In the genomic region with DNA sequence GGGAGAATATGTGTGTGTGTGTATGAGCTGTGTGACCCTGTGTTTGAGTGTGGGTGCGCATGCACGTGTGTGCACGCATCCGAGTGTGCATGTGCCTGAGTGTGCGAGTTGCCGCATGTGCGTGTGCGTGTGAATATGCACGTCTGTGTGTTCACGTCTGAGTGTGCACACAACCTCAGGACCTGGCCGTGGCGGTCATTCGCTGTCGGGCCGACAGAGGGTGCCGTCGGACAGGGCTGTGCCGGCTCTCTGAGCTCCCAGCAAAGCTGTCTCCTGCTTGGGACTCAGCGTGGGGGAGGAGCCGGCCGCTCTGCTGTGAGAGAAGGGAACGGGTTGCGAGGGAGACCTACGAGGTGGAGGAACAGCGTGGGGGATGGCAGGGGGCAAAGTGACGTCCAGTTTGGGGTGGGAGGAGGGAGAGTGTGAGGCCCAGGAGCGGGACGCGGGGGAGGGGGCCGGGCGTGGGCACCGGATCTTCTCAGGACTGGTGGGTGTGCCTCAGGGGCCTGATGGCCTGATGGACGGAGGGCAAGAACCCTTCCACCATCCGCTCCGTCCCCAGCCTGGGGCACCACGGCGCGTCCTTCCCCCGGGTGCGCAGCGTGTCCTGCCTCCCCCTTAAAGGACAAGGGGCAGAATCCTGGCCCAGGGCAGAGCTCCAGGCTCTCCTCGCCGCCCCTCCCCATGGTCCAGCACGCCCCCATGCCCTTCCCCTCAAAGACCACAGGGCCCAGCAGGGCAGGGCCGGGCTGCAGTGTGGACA, we compare ENCODE assay signal across 8 cellular contexts. TPM values are rescaled to one million over a fixed set of nuclear protein-coding genes. Genes with fewer than 3 reads are reported as not detected.
DNase-seq lines count a peak whose midpoint lies in the region; ATAC-seq, FAIRE-seq and TF ChIP-seq lines count a peak whose summit lies in the region.

No MANE protein-coding gene starts in this region.

- H3K27ac ChIP-seq in keratinocyte (ENCODE audit: control insufficient read depth, insufficient read depth, low read length) = no peak overlapping the region

- no peak overlapping the region for H3K4me3 ChIP-seq in keratinocyte (ENCODE audit: control insufficient read depth in 2 of 3, extremely low read depth in 1 of 3, insufficient read depth in 2 of 3, low read depth in 1 of 3, low read length in 3 of 3)

- H3K4me2 ChIP-seq in keratinocyte (ENCODE audit: control insufficient read depth, extremely low read depth, insufficient read depth, low read depth, low read length) = no peak overlapping the region

- H2AFZ ChIP-seq in keratinocyte (ENCODE audit: control insufficient read depth, low read length) = peak overlapping the region; percentile 53

- ATAC-seq in HG02973 (IDR thresholded peaks at IDR 0.05; ENCODE audit: unreplicated experiment) = peak; percentile 47
- ATAC-seq in activated CD4-positive, CD25-positive, alpha-beta regulatory T cell treated with anti-CD3 and anti-CD28 coated beads, Interleukin-2, amount 50 U/mL, for 24 hours = peak; percentile 93 to 96
- no peak for ATAC-seq in GM18870 (IDR thresholded peaks at IDR 0.05; ENCODE audit: unreplicated experiment)

- peak; percentile 17 for FAIRE-seq in keratinocyte (lab: Jason Lieb, UNC)

- dilution Hi-C loops in keratinocyte (cut with MboI; ENCODE audit: extremely low pct_ligation_motif_present, low sequenced_read_pairs) = no loop called here

- H3K79me2 ChIP-seq in keratinocyte (ENCODE audit: control insufficient read depth, insufficient read depth, low read length) = no peaks in the 10 kb centered on the region

- no peak overlapping the region for H3K9ac ChIP-seq in keratinocyte (ENCODE audit: control insufficient read depth, extremely low read depth, insufficient read depth, low read length)

- no peaks in the 10 kb centered on the region for H3K9me1 ChIP-seq in keratinocyte (ENCODE audit: control insufficient read depth, extremely low read depth, insufficient read depth, low read length)

- peaks cover 64% of the 10 kb centered on the region for H3K27me3 ChIP-seq in keratinocyte (ENCODE audit: control insufficient read depth, extremely low read depth, insufficient read depth, low read length)

- DNase-seq in NCI-H226 (peak; percentile 68), keratinocyte (ENCODE audit: low read depth, low spot score) (peak; percentile 19)
- DNase-seq in central memory CD4-positive, alpha-beta T cell = peak; percentile 74
- DNase-seq in stimulated activated CD4-positive, alpha-beta T cell treated with anti-CD3 and anti-CD28 coated beads, Interleukin-15, amount 100 ng/mL, for 48 hours (ENCODE audit: low read depth in 2 of 2) = peak; percentile 81 to 85

- H3K36me3 ChIP-seq in keratinocyte (ENCODE audit: control insufficient read depth in 2 of 2, extremely low read depth in 1 of 2, insufficient read depth in 2 of 2, low read length in 2 of 2) = no peaks in the 10 kb centered on the region

- H3K9me3 ChIP-seq in keratinocyte (ENCODE audit: control insufficient read depth, low read depth, low read length) = no peaks in the 10 kb centered on the region

- TF ChIP-seq CTCF in GM12801 (IDR thresholded peaks at IDR 0.05; ENCODE audit: extremely low read depth, insufficient read length) (peak; percentile 49), keratinocyte (optimal IDR thresholded peaks at IDR 0.05 in 1 of 3, IDR thresholded peaks at IDR 0.05 in 1 of 3, conservative IDR thresholded peaks at IDR 0.05 in 1 of 3; ENCODE audit: extremely low read depth in 1 of 3, insufficient read depth in 2 of 3, low read length in 3 of 3) (peak; percentile 76 to 98 (median 94))

- peaks cover 5% of the 10 kb centered on the region for H3K4me1 ChIP-seq in keratinocyte (ENCODE audit: control insufficient read depth, extremely low read depth, insufficient read depth, low read length)

- H4K20me1 ChIP-seq in keratinocyte (ENCODE audit: control insufficient read depth, extremely low read depth, insufficient read depth, low read length) = peaks cover 4% of the 10 kb centered on the region

RNA-seq across cellular contexts. Expression of gene SLC17A9, which starts 19.9 kb away (rescaled TPM):
- 0.02 to 0.09 TPM in 2 of 3 replicates, not detected in the other for polyA plus RNA-seq in keratinocyte
- polyA plus RNA-seq in keratinocyte (2011; ENCODE audit: low read depth) = not detected
- not detected in 2 replicates for polyA plus RNA-seq in keratinocyte (2011; cell fraction: cytosol; rRNA removed)
- polyA plus RNA-seq in keratinocyte (2011; cell fraction: nucleus; rRNA removed) = 0.06 and 0.08 TPM in 2 replicates
- 0.04 TPM in 1 of 2 replicates, not detected in the other for polyA plus RNA-seq in keratinocyte (2012; ENCODE audit: low replicate concordance)
- polyA minus RNA-seq in keratinocyte = not detected in 3 replicates
- polyA minus RNA-seq in keratinocyte (2011; cell fraction: cytosol; rRNA and poly(A)+ RNA removed) = not detected
- polyA minus RNA-seq in keratinocyte (2011; cell fraction: nucleus; rRNA and poly(A)+ RNA removed) = not detected in 2 replicates

RNA-seq across cellular contexts. Expression of gene BHLHE23, which starts 34.3 kb away (rescaled TPM):
- polyA plus RNA-seq in keratinocyte = not detected in 3 replicates
- polyA plus RNA-seq in keratinocyte (2011; ENCODE audit: low read depth) = not detected
- not detected in 2 replicates for polyA plus RNA-seq in keratinocyte (2011; cell fraction: cytosol; rRNA removed)
- polyA plus RNA-seq in keratinocyte (2011; cell fraction: nucleus; rRNA removed) = not detected in 2 replicates
- not detected in 2 replicates for polyA plus RNA-seq in keratinocyte (2012; ENCODE audit: low replicate concordance)
- polyA minus RNA-seq in keratinocyte = not detected in 3 replicates
- not detected for polyA minus RNA-seq in keratinocyte (2011; cell fraction: cytosol; rRNA and poly(A)+ RNA removed)
- not detected in 2 replicates for polyA minus RNA-seq in keratinocyte (2011; cell fraction: nucleus; rRNA and poly(A)+ RNA removed)

RNA-seq across cellular contexts. Expression of gene GID8, which starts 34.5 kb away (rescaled TPM):
- polyA plus RNA-seq in keratinocyte = 20.7 to 27.9 TPM (median 23.7 TPM) in 3 replicates
- polyA plus RNA-seq in keratinocyte (2011; ENCODE audit: low read depth) = 24.2 TPM
- 21.9 and 23.8 TPM in 2 replicates for polyA plus RNA-seq in keratinocyte (2011; cell fraction: cytosol; rRNA removed)
- 20.3 and 22.4 TPM in 2 replicates for polyA plus RNA-seq in keratinocyte (2011; cell fraction: nucleus; rRNA removed)
- 24.1 and 35.8 TPM in 2 replicates for polyA plus RNA-seq in keratinocyte (2012; ENCODE audit: low replicate concordance)
- 26.7 to 29.3 TPM (median 28.8 TPM) in 3 replicates for polyA minus RNA-seq in keratinocyte
- polyA minus RNA-seq in keratinocyte (2011; cell fraction: cytosol; rRNA and poly(A)+ RNA removed) = 18.8 TPM
- 11.2 and 16.0 TPM in 2 replicates for polyA minus RNA-seq in keratinocyte (2011; cell fraction: nucleus; rRNA and poly(A)+ RNA removed)

RNA-seq across cellular contexts. Expression of gene DIDO1, which starts 46.1 kb away (rescaled TPM):
- 11.1 to 19.3 TPM (median 14.2 TPM) in 3 replicates for polyA plus RNA-seq in keratinocyte
- 15.1 TPM for polyA plus RNA-seq in keratinocyte (2011; ENCODE audit: low read depth)
- polyA plus RNA-seq in keratinocyte (2011; cell fraction: cytosol; rRNA removed) = 8.5 and 10.2 TPM in 2 replicates
- polyA plus RNA-seq in keratinocyte (2011; cell fraction: nucleus; rRNA removed) = 47.2 and 48.5 TPM in 2 replicates
- polyA plus RNA-seq in keratinocyte (2012; ENCODE audit: low replicate concordance) = 15.8 and 19.5 TPM in 2 replicates
- polyA minus RNA-seq in keratinocyte = 15.5 to 24.0 TPM (median 22.7 TPM) in 3 replicates
- 9.8 TPM for polyA minus RNA-seq in keratinocyte (2011; cell fraction: cytosol; rRNA and poly(A)+ RNA removed)
- polyA minus RNA-seq in keratinocyte (2011; cell fraction: nucleus; rRNA and poly(A)+ RNA removed) = 28.4 and 41.6 TPM in 2 replicates

Comparison
In these comparisons a context has a peak if more than half of its experiments do, and no peak if none do; other contexts are left out.
1. DNase-seq: peak in every context shown above with its lines; median percentile 83 in stimulated activated CD4-positive, alpha-beta T cell treated with anti-CD3 and anti-CD28 coated beads, Interleukin-15, amount 100 ng/mL, for 48 hours; 74 in central memory CD4-positive, alpha-beta T cell; 68 in NCI-H226; 19 in keratinocyte.